ENCODE assay signal across 8 cellular contexts in the genomic region with DNA sequence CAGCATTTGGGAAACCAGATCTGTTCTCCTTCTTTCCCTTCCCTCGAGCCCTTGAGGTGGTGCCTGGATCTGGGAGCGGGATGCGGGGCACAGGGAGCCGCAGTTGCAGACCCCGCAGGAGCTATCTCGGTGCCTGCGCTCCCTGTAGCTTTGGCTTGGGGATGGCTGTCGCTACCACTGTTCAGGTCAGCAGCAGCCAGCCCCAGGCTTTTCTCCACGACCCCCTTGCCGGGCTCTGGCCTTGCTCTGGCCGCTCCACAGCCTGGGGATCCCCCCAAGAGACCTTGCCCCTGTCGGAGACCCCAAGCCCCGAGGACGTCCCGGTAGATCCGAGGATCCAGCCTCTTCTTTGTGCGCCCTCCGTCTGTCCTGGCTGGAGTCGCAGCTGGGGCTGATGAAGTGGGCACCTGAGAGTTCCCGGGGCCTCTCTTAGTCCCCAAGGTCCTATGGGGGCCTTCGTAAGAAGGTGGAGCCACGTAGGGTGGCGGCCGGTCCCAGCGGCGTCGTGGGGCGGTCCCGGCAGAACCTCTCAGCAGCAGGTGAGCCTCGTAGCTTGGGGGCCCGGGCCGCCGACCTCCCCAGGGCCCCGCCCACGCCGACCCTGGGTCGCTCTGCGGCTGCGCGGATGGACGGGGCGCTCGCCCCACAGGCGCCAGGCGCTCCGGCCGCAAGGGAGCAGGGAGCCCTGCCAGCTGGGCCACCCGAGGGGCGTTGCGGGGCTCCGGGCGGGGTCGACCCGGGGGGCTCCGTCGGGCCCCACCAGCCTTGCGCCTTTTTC. TPM values are rescaled to one million over a fixed set of nuclear protein-coding genes. Genes with fewer than 3 reads are reported as not detected.
DNase-seq lines count a peak whose midpoint lies in the region; ATAC-seq, FAIRE-seq and TF ChIP-seq lines count a peak whose summit lies in the region.

No MANE protein-coding gene starts in this region.

- TF ChIP-seq CTCF in BJ (IDR thresholded peaks at IDR 0.05; ENCODE audit: insufficient read depth, low read depth, low read length), result no peak
- no peak for TF ChIP-seq CTCF in MM.1S (IDR thresholded peaks at IDR 0.05; ENCODE audit: low read length)
- TF ChIP-seq CTCF in brain microvascular endothelial cell (IDR thresholded peaks at IDR 0.05; ENCODE audit: low read depth, low read length, missing control alignments), result no peak

- H3K4me2 ChIP-seq in MM.1S (ENCODE audit: low read depth, low read length) (peak overlapping the region; percentile 91), mesendoderm (ENCODE audit: low read length) (peak overlapping the region; percentile 58)

- H3K9me3 ChIP-seq in MM.1S (replicated peaks; ENCODE audit: insufficient read depth, low read length), result no peaks in the 10 kb centered on the region

- no peak overlapping the region for H2BK120ac ChIP-seq in mesendoderm (ENCODE audit: low read depth, low read length)

- CTCF ChIA-PET in BJ (lab: Yijun Ruan, JAX), result interaction anchor here (0.6 to 27.0 kb wide), 15 partner anchors 8 to 238 kb away, joined by 3 to 757 read pairs (median 9); partner anchors contain the start of genes DDX23, FKBP11, PRKAG1 and WNT1

- H3K56ac ChIP-seq in mesendoderm (ENCODE audit: low read length), result peak overlapping the region; percentile 69

- no peak overlapping the region for H3K4ac ChIP-seq in mesendoderm (ENCODE audit: low read depth, low read length)

- no peaks in the 10 kb centered on the region for H4K20me1 ChIP-seq in MM.1S (ENCODE audit: insufficient read depth, low read length)

- H3K79me1 ChIP-seq in mesendoderm (ENCODE audit: low read length), result no peaks in the 10 kb centered on the region

- H2BK15ac ChIP-seq in mesendoderm (replicated peaks; ENCODE audit: low read depth), result no peak overlapping the region

- no peak overlapping the region for H3K18ac ChIP-seq in mesendoderm (ENCODE audit: low read length)

- no peak overlapping the region for H4K8ac ChIP-seq in mesendoderm (ENCODE audit: low read depth, low read length)

- H3K4me3 ChIP-seq in BJ (ENCODE audit: low read depth, low read length) (peak overlapping the region; percentile 33), MM.1S (ENCODE audit: low read length) (peak overlapping the region; percentile 68), brain microvascular endothelial cell (ENCODE audit: low read depth, low read length) (peak overlapping the region; percentile 36), mesendoderm (ENCODE audit: low read length) (no peak overlapping the region)

- DNase-seq in BJ (ENCODE audit: low read depth) (no peak), MM.1S (peak; percentile 44), brain microvascular endothelial cell (no peak), mesendoderm (no peak), urothelium cell line (ENCODE audit: low spot score) (no peak), LoVo (ENCODE audit: low spot score) (no peak)

- H3K23ac ChIP-seq in mesendoderm (ENCODE audit: low read length), result no peak overlapping the region

- H3K27me3 ChIP-seq in BJ (ENCODE audit: control insufficient read depth, insufficient read depth, low read length) (peaks cover 5% of the 10 kb centered on the region), MM.1S (replicated peaks; ENCODE audit: insufficient read depth, low read length) (peaks cover 21% of the 10 kb centered on the region), brain microvascular endothelial cell (replicated peaks) (peaks cover 6% of the 10 kb centered on the region), mesendoderm (ENCODE audit: insufficient read depth, low read length, poor library complexity) (peaks cover 16% of the 10 kb centered on the region)

- H3K79me2 ChIP-seq in MM.1S (ENCODE audit: low read length), result no peaks in the 10 kb centered on the region
- H3K79me2 ChIP-seq in mesendoderm (ENCODE audit: control insufficient read depth, insufficient read depth, low read length), result no peaks in the 10 kb centered on the region

- no peak overlapping the region for H4K5ac ChIP-seq in mesendoderm (ENCODE audit: low read length)

- no peak for FAIRE-seq in urothelium cell line (lab: Jason Lieb, UNC)

- H3K9ac ChIP-seq in MM.1S (ENCODE audit: low read length) (peak overlapping the region; percentile 41; the same call in 1 of the 2 replicates), mesendoderm (ENCODE audit: low read length) (peak overlapping the region; percentile 44)

- peak overlapping the region; percentile 86 for H2AFZ ChIP-seq in MM.1S (ENCODE audit: low read length)

- POLR2A ChIA-PET in BJ (lab: Charles Lee), result no interaction called here

- no CpG with 5 or more reads among the region's 57 CpGs for WGBS in mesendoderm (ENCODE audit: extremely low coverage, insufficient coverage, low lambda C conversion rate)

- ATAC-seq in GM18517 (IDR thresholded peaks at IDR 0.05; ENCODE audit: unreplicated experiment) (peak; percentile 49), HG02870 (IDR thresholded peaks at IDR 0.05; ENCODE audit: unreplicated experiment) (no peak)

- no peak overlapping the region for H2BK5ac ChIP-seq in mesendoderm (ENCODE audit: low read length)

- in situ Hi-C loops in brain microvascular endothelial cell (cut with HindIII; ENCODE audit: low pct_ligation_motif_present, low sequenced_read_pairs), result no loop called here

- H2AK5ac ChIP-seq in mesendoderm (ENCODE audit: low read length), result no peak overlapping the region

- H3K9me2 ChIP-seq in MM.1S (replicated peaks; ENCODE audit: insufficient read depth, low read length), result no peaks in the 10 kb centered on the region

- peaks cover 13% of the 10 kb centered on the region; the same call in 1 of the 2 replicates for H3F3A ChIP-seq in MM.1S (ENCODE audit: insufficient read depth, low read length)

- peaks cover 8% of the 10 kb centered on the region for H3K4me1 ChIP-seq in MM.1S (ENCODE audit: low read length)
- H3K4me1 ChIP-seq in mesendoderm (ENCODE audit: control insufficient read depth, low read depth, low read length), result peaks cover 9% of the 10 kb centered on the region

- peaks cover 8% of the 10 kb centered on the region for H3K36me3 ChIP-seq in BJ (ENCODE audit: control insufficient read depth, insufficient read depth, low read length)
- H3K36me3 ChIP-seq in MM.1S (replicated peaks; ENCODE audit: insufficient read depth, low read length), result no peaks in the 10 kb centered on the region
- peaks cover 18% of the 10 kb centered on the region for H3K36me3 ChIP-seq in brain microvascular endothelial cell (replicated peaks)
- H3K36me3 ChIP-seq in mesendoderm (ENCODE audit: control insufficient read depth, insufficient read depth, low read length), result no peaks in the 10 kb centered on the region

- H3K27ac ChIP-seq in MM.1S (ENCODE audit: low read length), result no peak overlapping the region
- no peak overlapping the region for H3K27ac ChIP-seq in brain microvascular endothelial cell
- H3K27ac ChIP-seq in mesendoderm (ENCODE audit: low read depth, low read length), result no peak overlapping the region

RNA-seq across cellular contexts. Expression of gene DDN, which starts 1.3 kb away (rescaled TPM):
- 0.02 and 0.07 TPM in 2 replicates for polyA plus RNA-seq in BJ (2011; rRNA removed)
- polyA minus RNA-seq in BJ (2011; rRNA and poly(A)+ RNA removed), result 0.10 TPM in 1 of 2 replicates, not detected in the other
- polyA plus RNA-seq in mesendoderm (2013, experiment 1 of 2), result 0.04 TPM
- 0.06 TPM for polyA plus RNA-seq in mesendoderm (2013, experiment 2 of 2)

RNA-seq across cellular contexts. Expression of gene WNT1, which starts 19.8 kb away (rescaled TPM):
- not detected in 2 replicates for polyA plus RNA-seq in BJ (2011; rRNA removed)
- polyA minus RNA-seq in BJ (2011; rRNA and poly(A)+ RNA removed), result not detected in 2 replicates
- not detected for polyA plus RNA-seq in mesendoderm (2013, experiment 1 of 2)
- not detected for polyA plus RNA-seq in mesendoderm (2013, experiment 2 of 2)

RNA-seq across cellular contexts. Expression of gene PRKAG1, which starts 20.7 kb away (rescaled TPM):
- 94.1 and 127 TPM in 2 replicates for polyA plus RNA-seq in BJ (2011; rRNA removed)
- 24.5 and 37.1 TPM in 2 replicates for polyA minus RNA-seq in BJ (2011; rRNA and poly(A)+ RNA removed)
- polyA plus RNA-seq in mesendoderm (2013, experiment 1 of 2), result 25.8 TPM
- polyA plus RNA-seq in mesendoderm (2013, experiment 2 of 2), result 25.6 TPM

RNA-seq across cellular contexts. Expression of gene WNT10B, which starts 26.4 kb away (rescaled TPM):
- polyA plus RNA-seq in BJ (2011; rRNA removed), result 0.63 and 0.76 TPM in 2 replicates
- 0.24 and 0.41 TPM in 2 replicates for polyA minus RNA-seq in BJ (2011; rRNA and poly(A)+ RNA removed)
- polyA plus RNA-seq in mesendoderm (2013, experiment 1 of 2), result 0.11 TPM
- 0.18 TPM for polyA plus RNA-seq in mesendoderm (2013, experiment 2 of 2)

RNA-seq across cellular contexts. Expression of gene ARF3, which starts 40.6 kb away (rescaled TPM):
- polyA plus RNA-seq in BJ (2011; rRNA removed), result 233 and 292 TPM in 2 replicates
- polyA minus RNA-seq in BJ (2011; rRNA and poly(A)+ RNA removed), result 54.4 and 104 TPM in 2 replicates
- 106 TPM for polyA plus RNA-seq in mesendoderm (2013, experiment 1 of 2)
- polyA plus RNA-seq in mesendoderm (2013, experiment 2 of 2), result 110 TPM
